In the genomic region with DNA sequence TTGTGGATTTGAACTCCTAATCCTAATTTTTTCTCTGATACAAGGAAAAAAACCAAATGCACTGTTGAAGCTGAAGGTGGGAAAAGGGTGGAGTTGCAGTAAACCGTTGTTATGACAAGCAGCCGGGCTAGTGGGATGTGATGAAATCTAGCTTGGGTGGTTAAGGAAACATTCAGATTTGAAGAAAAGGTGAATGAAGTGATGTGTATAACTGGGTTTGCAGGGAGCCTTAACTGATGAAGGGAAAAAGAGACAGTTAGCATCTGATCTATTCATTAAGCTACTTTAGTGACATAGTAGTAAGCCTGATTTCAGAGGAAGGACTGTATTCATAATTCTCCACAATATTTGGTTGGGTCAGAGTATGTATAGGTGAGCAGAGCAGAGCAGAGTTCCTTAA, we compare ENCODE assay signal across 20 cellular contexts. TPM values are rescaled to one million over a fixed set of nuclear protein-coding genes. Genes with fewer than 3 reads are reported as not detected.
DNase-seq lines count a peak whose midpoint lies in the region; ATAC-seq and TF ChIP-seq lines count a peak whose summit lies in the region.
"Had no signal": no experiment of that assay in that cellular context is flagged by ENCODE, and none has a peak within 500 bp of the region (broad histone marks: within the 10 kb centered on the region; RNA-seq: fewer than 3 reads in every experiment).

No MANE protein-coding gene starts in this region.

- no peaks in the 10 kb centered on the region for H3K9me3 ChIP-seq in Karpas-422 (ENCODE audit: low read length)
- no peaks in the 10 kb centered on the region for H3K9me3 ChIP-seq in PC-9 (ENCODE audit: insufficient read depth, low read depth)
- H3K9me3 ChIP-seq: MG63 had no signal

- ATAC-seq in HG03039 (IDR thresholded peaks at IDR 0.05; ENCODE audit: unreplicated experiment), result no peak
- ATAC-seq: K562, SK-N-SH treated with all-trans-retinoic acid at 6 μM for 48 hours had no signal

- peak overlapping the region; percentile 92 for H3K9ac ChIP-seq in Karpas-422 (ENCODE audit: low read length)
- H3K9ac ChIP-seq: GM23248 had no signal

- peak overlapping the region; percentile 95 for H3K4me2 ChIP-seq in Karpas-422 (ENCODE audit: low read depth, low read length, poor library complexity, severe bottlenecking)
- H3K4me2 ChIP-seq in PC-9, result 0 out of 2 replicates have a peak overlapping the region, but pooled peaks have one; percentile 0

- H4K20me1 ChIP-seq in Karpas-422 (ENCODE audit: insufficient read depth, low read depth, low read length) (no peaks in the 10 kb centered on the region), PC-9 (ENCODE audit: insufficient read depth) (no peaks in the 10 kb centered on the region)

- H3K27ac ChIP-seq in Karpas-422 (ENCODE audit: low read length), result peak overlapping the region; percentile 89
- H3K27ac ChIP-seq in PC-9, result no peak overlapping the region
- H3K27ac ChIP-seq: C4-2B, GM23248 had no signal

- no peaks in the 10 kb centered on the region for H3K27me3 ChIP-seq in Karpas-422 (ENCODE audit: low read length)
- H3K27me3 ChIP-seq in PC-9 (ENCODE audit: insufficient read depth, low read depth), result no peaks in the 10 kb centered on the region

- TF ChIP-seq CTCF in PC-9 (conservative IDR thresholded peaks at IDR 0.05), result no peak
- no peak for TF ChIP-seq CTCF in epithelial cell of esophagus (IDR thresholded peaks at IDR 0.05; ENCODE audit: insufficient read depth, low read depth, low read length, missing control alignments)

- H3K9me2 ChIP-seq in Karpas-422 (replicated peaks; ENCODE audit: insufficient read depth, low read length) (no peaks in the 10 kb centered on the region), PC-9 (ENCODE audit: insufficient read depth) (no peaks in the 10 kb centered on the region)

- intact Hi-C loops in PC-9 (cut with micrococcal nuclease; ENCODE audit: unreplicated experiment), result loop anchor here (2.0 to 10.0 kb wide), 3 partner anchors 112 to 888 kb away; a partner anchor contains a TSS

- POLR2A ChIA-PET in PC-9 (lab: Charles Lee; ENCODE audit: unreplicated experiment), result no interaction called here

- peaks cover 18% of the 10 kb centered on the region; the same call in 1 of the 2 replicates for H3F3A ChIP-seq in PC-9 (ENCODE audit: insufficient read depth, low read depth)

- H2AFZ ChIP-seq in Karpas-422 (ENCODE audit: low read length) (no peak overlapping the region), PC-9 (no peak overlapping the region)
- H2AFZ ChIP-seq: GM23248 had no signal

- H3K79me2 ChIP-seq in Karpas-422 (ENCODE audit: low read length), result peaks cover 81% of the 10 kb centered on the region
- H3K79me2 ChIP-seq in PC-9 (ENCODE audit: low read depth), result no peaks in the 10 kb centered on the region

- BruUV-seq in PC-9 (replicated peaks; lab: Mats Ljungman, UMichigan), result no TSS peak

- H3K36me3 ChIP-seq in Karpas-422 (ENCODE audit: insufficient read depth, low read length), result peaks cover 55% of the 10 kb centered on the region
- H3K36me3 ChIP-seq in PC-9 (ENCODE audit: low read depth), result no peaks in the 10 kb centered on the region
- H3K36me3 ChIP-seq: MG63 had no signal

- H3K4me3 ChIP-seq in Karpas-422 (ENCODE audit: low read length) (peak overlapping the region; percentile 91), PC-9 (no peak overlapping the region), epithelial cell of esophagus (ENCODE audit: low read length) (no peak overlapping the region)
- H3K4me3 ChIP-seq: GM23248, K562, MG63 had no signal

- DNase-seq in Karpas-422 (peak; percentile 48), PC-9 (no peak), epithelial cell of esophagus (ENCODE audit: low read depth) (peak; percentile 58), superior temporal gyrus (ENCODE audit: extremely low spot score) (peak; percentile 42), NCI-H1436 treated with DMSO at 0.1 percent for 48 hours (lab: John Stamatoyannopoulos, UW) (no peak), NCI-H345 treated with DMSO at 0.1 percent for 48 hours (lab: John Stamatoyannopoulos, UW; ENCODE audit: unreplicated experiment) (no peak)
- DNase-seq: Calu3; CD8-positive, alpha-beta memory T cell; DMS79 treated with DMSO at 0.1 percent for 48 hours; GM23248; H7; MG63; NCI-H1105 treated with DMSO at 0.1 percent for 48 hours; NCI-H2029 treated with DMSO at 0.1 percent for 48 hours; NCI-H526 treated with DMSO at 0.1 percent for 48 hours; OCI-M1 had no signal

- CTCF ChIA-PET in PC-9 (lab: Charles Lee), result interaction anchor here (0.5 to 0.6 kb wide), 2 partner anchors 11 to 390 kb away, joined by 3 read pairs; no protein-coding TSS in a partner anchor

- peaks cover 41% of the 10 kb centered on the region for H3K4me1 ChIP-seq in Karpas-422 (ENCODE audit: low read length)
- peaks cover 44% of the 10 kb centered on the region for H3K4me1 ChIP-seq in PC-9 (replicated peaks; ENCODE audit: insufficient read depth)

RNA-seq across cellular contexts. Expression of a gene that starts 3.5 kb away (rescaled TPM):
- 133 and 187 TPM in 2 replicates for total RNA-seq in Karpas-422 (2014; rRNA removed; shearing (Covaris generic); ENCODE audit: low replicate concordance)
- total RNA-seq in PC-9 (2021), result 3.7 and 6.7 TPM in 2 replicates

Comparison
In these comparisons a context has a peak if more than half of its experiments do, and no peak if none do; other contexts are left out.
1. DNase-seq: peak in Karpas-422 (single experiment), epithelial cell of esophagus (single experiment) and superior temporal gyrus (single experiment); none in PC-9 (0 of 2), NCI-H1436 treated with DMSO at 0.1 percent for 48 hours (single experiment) and NCI-H345 treated with DMSO at 0.1 percent for 48 hours (single experiment).
2. RNA of a gene that starts 3.5 kb away (total RNA-seq): 133 to 187 TPM in Karpas-422; 3.7 to 6.7 TPM in PC-9; every median in the first group is over 10 times any median in the second.